1 cellular context compared by ENCODE assay signal in the genomic region with DNA sequence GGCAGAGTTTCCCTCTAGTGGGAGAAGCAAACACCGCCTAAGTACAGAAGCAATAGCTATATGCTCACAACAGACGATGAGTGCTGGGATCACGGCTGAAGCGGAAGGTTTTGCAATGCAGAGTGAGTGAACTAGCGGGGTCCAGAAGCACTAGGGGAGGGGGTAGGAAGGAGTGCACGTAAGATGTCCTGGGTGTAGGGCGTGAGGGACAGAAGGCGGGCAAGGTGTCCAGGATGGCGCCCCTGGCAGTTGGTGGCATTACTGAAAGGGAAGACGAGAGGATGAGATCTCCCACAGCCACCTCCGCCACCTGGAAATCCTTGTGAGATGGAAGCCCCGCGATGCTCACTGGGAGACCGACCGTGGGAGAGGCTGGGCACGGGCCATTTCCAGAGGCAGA.
TF ChIP-seq lines count a peak whose summit lies in the region.

No MANE protein-coding gene starts in this region.

TF ChIP-seq in IMR-90, 13 proteins besides CTCF, POLR2A, EP300 and RAD21 (continued from another document):
- TF ChIP-seq, protein P1, sequence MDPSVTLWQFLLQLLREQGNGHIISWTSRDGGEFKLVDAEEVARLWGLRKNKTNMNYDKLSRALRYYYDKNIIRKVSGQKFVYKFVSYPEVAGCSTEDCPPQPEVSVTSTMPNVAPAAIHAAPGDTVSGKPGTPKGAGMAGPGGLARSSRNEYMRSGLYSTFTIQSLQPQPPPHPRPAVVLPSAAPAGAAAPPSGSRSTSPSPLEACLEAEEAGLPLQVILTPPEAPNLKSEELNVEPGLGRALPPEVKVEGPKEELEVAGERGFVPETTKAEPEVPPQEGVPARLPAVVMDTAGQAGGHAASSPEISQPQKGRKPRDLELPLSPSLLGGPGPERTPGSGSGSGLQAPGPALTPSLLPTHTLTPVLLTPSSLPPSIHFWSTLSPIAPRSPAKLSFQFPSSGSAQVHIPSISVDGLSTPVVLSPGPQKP (IDR thresholded peaks at IDR 0.05; ENCODE audit: borderline replicate concordance, low read depth, low read length) = no peak
- TF ChIP-seq FOS (IDR thresholded peaks at IDR 0.05; ENCODE audit: low read depth, low read length) = no peak
- TF ChIP-seq, protein P2, sequence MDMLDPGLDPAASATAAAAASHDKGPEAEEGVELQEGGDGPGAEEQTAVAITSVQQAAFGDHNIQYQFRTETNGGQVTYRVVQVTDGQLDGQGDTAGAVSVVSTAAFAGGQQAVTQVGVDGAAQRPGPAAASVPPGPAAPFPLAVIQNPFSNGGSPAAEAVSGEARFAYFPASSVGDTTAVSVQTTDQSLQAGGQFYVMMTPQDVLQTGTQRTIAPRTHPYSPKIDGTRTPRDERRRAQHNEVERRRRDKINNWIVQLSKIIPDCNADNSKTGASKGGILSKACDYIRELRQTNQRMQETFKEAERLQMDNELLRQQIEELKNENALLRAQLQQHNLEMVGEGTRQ (IDR thresholded peaks at IDR 0.05; ENCODE audit: low read depth, low read length) = no peak
- TF ChIP-seq NFE2L2 (IDR thresholded peaks at IDR 0.05; ENCODE audit: low read depth, low read length) = no peak
